24 cellular contexts compared by ENCODE assay signal in genomic region chr2:40611196-40611595, GRCh38.
"Had no signal": no experiment of that assay in that cellular context is flagged by ENCODE, and none has a peak within 500 bp of the region (broad histone marks: within the 10 kb centered on the region; RNA-seq: fewer than 3 reads in every experiment).

No MANE protein-coding gene starts in this region.

- H3K9me3 ChIP-seq: esophagus squamous epithelium, lower lobe of right lung, pancreas, prostate gland, right lobe of liver, testis, transverse colon had no signal

- DNase-seq: effector memory CD8-positive, alpha-beta T cell; esophagus squamous epithelium; foreskin keratinocyte; immature natural killer cell; kidney; left cardiac atrium; left ventricle myocardium inferior; lower lobe of right lung; occipital lobe; pancreas; right lobe of liver; stimulated activated CD4-positive, alpha-beta T cell treated with anti-CD3 and anti-CD28 coated beads, Interleukin-2, amount 100 ng/mL, for 24 hours; stimulated activated CD4-positive, alpha-beta T cell treated with anti-CD3 and anti-CD28 coated beads, Interleukin-4, amount 100 ng/mL, for 4 hours; stimulated activated naive B cell treated with anti-CD40 and anti-IgM and Interleukin-4, amounts not matched to agents 10 μg/mL and 1 μg/mL and 100 μg/mL, for 72 hours; stimulated activated naive CD8-positive, alpha-beta T cell treated with anti-CD3 and anti-CD28 coated beads, Interleukin-15, amount 100 ng/mL, for 72 hours; testis; transverse colon had no signal

- H3K4me1 ChIP-seq: esophagus squamous epithelium, foreskin keratinocyte, left ventricle myocardium inferior, lower lobe of right lung, neural progenitor cell, pancreas, prostate gland, right lobe of liver, testis, transverse colon had no signal

- H3K4me3 Mint-ChIP-seq: dendritic cell treated with granulocyte-macrophage colony-stimulating factor and Interleukin-4, amounts not matched to agents 40 ng/mL and 50 ng/mL, for 4 days; effector memory CD8-positive, alpha-beta T cell; immature natural killer cell; memory B cell; mesothelial cell of epicardium; natural killer cell treated with Interleukin-12 subunit alpha and Interleukin-12 subunit beta and Interleukin-15 and Interleukin-18, amount 100 ng/mL, for 72 hours; neural progenitor cell; stimulated activated naive B cell treated with anti-CD40 and anti-IgM and Interleukin-4, amounts not matched to agents 10 μg/mL and 1 μg/mL and 100 μg/mL, for 72 hours; stimulated activated naive CD8-positive, alpha-beta T cell treated with anti-CD3 and anti-CD28 coated beads, Interleukin-15, amount 100 ng/mL, for 72 hours had no signal

- H3K36me3 ChIP-seq: esophagus squamous epithelium, left ventricle myocardium inferior, lower lobe of right lung, neural progenitor cell, pancreas, prostate gland, right lobe of liver, transverse colon had no signal

- H3K4me1 Mint-ChIP-seq: immature natural killer cell; memory B cell; mesothelial cell of epicardium; neural progenitor cell; stimulated activated naive B cell treated with anti-CD40 and anti-IgM and Interleukin-4, amounts not matched to agents 10 μg/mL and 1 μg/mL and 100 μg/mL, for 72 hours; stimulated activated naive CD8-positive, alpha-beta T cell treated with anti-CD3 and anti-CD28 coated beads, Interleukin-15, amount 100 ng/mL, for 72 hours had no signal

- H3K9me3 Mint-ChIP-seq: dendritic cell treated with granulocyte-macrophage colony-stimulating factor and Interleukin-4, amounts not matched to agents 40 ng/mL and 50 ng/mL, for 4 days had no signal

- H3K4me3 ChIP-seq: esophagus squamous epithelium, left ventricle myocardium inferior, lower lobe of right lung, neural progenitor cell, pancreas, prostate gland, right lobe of liver, skin epidermis, testis, transverse colon had no signal

- H3K9ac ChIP-seq: neural progenitor cell had no signal

- ATAC-seq: effector memory CD8-positive, alpha-beta T cell; foreskin keratinocyte; left cardiac atrium; lower lobe of right lung; natural killer cell treated with Interleukin-12 subunit alpha and Interleukin-12 subunit beta and Interleukin-15 and Interleukin-18, amount 100 ng/mL, for 72 hours; pancreas; right lobe of liver; stimulated activated naive B cell treated with anti-CD40 and anti-IgM and Interleukin-4, amounts not matched to agents 10 μg/mL and 1 μg/mL and 100 μg/mL, for 72 hours; stimulated activated naive CD8-positive, alpha-beta T cell treated with anti-CD3 and anti-CD28 coated beads, Interleukin-15, amount 100 ng/mL, for 72 hours had no signal

- H3K27me3 Mint-ChIP-seq: dendritic cell treated with granulocyte-macrophage colony-stimulating factor and Interleukin-4, amounts not matched to agents 40 ng/mL and 50 ng/mL, for 4 days; effector memory CD8-positive, alpha-beta T cell; memory B cell; natural killer cell treated with Interleukin-12 subunit alpha and Interleukin-12 subunit beta and Interleukin-15 and Interleukin-18, amount 100 ng/mL, for 72 hours; stimulated activated naive B cell treated with anti-CD40 and anti-IgM and Interleukin-4, amounts not matched to agents 10 μg/mL and 1 μg/mL and 100 μg/mL, for 72 hours; stimulated activated naive CD8-positive, alpha-beta T cell treated with anti-CD3 and anti-CD28 coated beads, Interleukin-15, amount 100 ng/mL, for 72 hours had no signal

- H3K4me2 ChIP-seq: neural progenitor cell had no signal

- H3K27ac ChIP-seq: esophagus squamous epithelium, foreskin keratinocyte, left ventricle myocardium inferior, lower lobe of right lung, neural progenitor cell, pancreas, prostate gland, right lobe of liver, skin epidermis, testis, transverse colon had no signal

- H3K27ac Mint-ChIP-seq: dendritic cell treated with granulocyte-macrophage colony-stimulating factor and Interleukin-4, amounts not matched to agents 40 ng/mL and 50 ng/mL, for 4 days; effector memory CD8-positive, alpha-beta T cell; immature natural killer cell; memory B cell; mesothelial cell of epicardium; natural killer cell treated with Interleukin-12 subunit alpha and Interleukin-12 subunit beta and Interleukin-15 and Interleukin-18, amount 100 ng/mL, for 72 hours; neural progenitor cell; stimulated activated naive B cell treated with anti-CD40 and anti-IgM and Interleukin-4, amounts not matched to agents 10 μg/mL and 1 μg/mL and 100 μg/mL, for 72 hours; stimulated activated naive CD8-positive, alpha-beta T cell treated with anti-CD3 and anti-CD28 coated beads, Interleukin-15, amount 100 ng/mL, for 72 hours had no signal

- H3K27me3 ChIP-seq: esophagus squamous epithelium, foreskin keratinocyte, neural progenitor cell, right lobe of liver, testis, transverse colon had no signal

- H3K36me3 Mint-ChIP-seq: immature natural killer cell; memory B cell; mesothelial cell of epicardium; natural killer cell treated with Interleukin-12 subunit alpha and Interleukin-12 subunit beta and Interleukin-15 and Interleukin-18, amount 100 ng/mL, for 72 hours; neural progenitor cell; stimulated activated naive B cell treated with anti-CD40 and anti-IgM and Interleukin-4, amounts not matched to agents 10 μg/mL and 1 μg/mL and 100 μg/mL, for 72 hours had no signal

- H2AFZ ChIP-seq: neural progenitor cell had no signal
